ENCODE assay signal across 8 cellular contexts in genomic region chr9:110255417-110256141, GRCh38. TPM values are rescaled to one million over a fixed set of nuclear protein-coding genes. Genes with fewer than 3 reads are reported as not detected.
A peak's percentile ranks its signal among the peaks of the same experiment; 100 is the strongest.
DNase-seq lines count a peak whose midpoint lies in the region; ATAC-seq and TF ChIP-seq lines count a peak whose summit lies in the region.

No MANE protein-coding gene starts in this region.

- no peaks in the 10 kb centered on the region for H3K9me3 Mint-ChIP-seq in type B pancreatic cell

- peaks cover 4% of the 10 kb centered on the region for H3K27me3 Mint-ChIP-seq in type B pancreatic cell

- H3K4me1 Mint-ChIP-seq in type B pancreatic cell (ENCODE audit: unreplicated experiment) = peaks cover 36% of the 10 kb centered on the region

- WGBS in gastroesophageal sphincter (ENCODE audit: low coverage in 1 of 2), 2 donors = 0% methylated on average over 3 of the region's 54 CpGs; no CpG with 5 or more reads in 1 of the 2 donors

- peaks cover 5% of the 10 kb centered on the region for H3K36me3 Mint-ChIP-seq in type B pancreatic cell

- peak overlapping the region; percentile 93 for H3K27ac Mint-ChIP-seq in type B pancreatic cell

- in situ Hi-C loops in ACHN (cut with HindIII; ENCODE audit: low pct_ligation_motif_present, low pct_unique_long_range_greater_than_20kb, low sequenced_read_pairs) = no loop called here

- no peaks in the 10 kb centered on the region for H3K27me3 ChIP-seq in Peyer's patch
- no peaks in the 10 kb centered on the region for H3K27me3 ChIP-seq in gastroesophageal sphincter

- peak overlapping the region; percentile 97 for H3K4me3 Mint-ChIP-seq in type B pancreatic cell

- peak; percentile 22 for ATAC-seq in GM18867 (IDR thresholded peaks at IDR 0.05; ENCODE audit: unreplicated experiment)
- peak; percentile 23 for ATAC-seq in HG03135 (IDR thresholded peaks at IDR 0.05; ENCODE audit: unreplicated experiment)
- peak; percentile 48 for ATAC-seq in gastroesophageal sphincter

- peak overlapping the region; percentile 86 to 98 (median 92) for H3K27ac ChIP-seq in Peyer's patch
- peak overlapping the region; percentile 83 to 94 (median 92) for H3K27ac ChIP-seq in gastroesophageal sphincter

- H3K36me3 ChIP-seq in Peyer's patch (peaks cover 0 to 3% (median 0%) of the 10 kb centered on the region in 3 donors), gastroesophageal sphincter (peaks cover 0 to 6% of the 10 kb centered on the region in 2 donors)

- no peak for TF ChIP-seq EP300 in gastroesophageal sphincter (IDR thresholded peaks at IDR 0.05)

- H3K4me1 ChIP-seq in Peyer's patch = peaks cover 0 to 30% (median 8%) of the 10 kb centered on the region in 4 donors
- peaks cover 0 to 59% (median 7%) of the 10 kb centered on the region in 3 donors for H3K4me1 ChIP-seq in gastroesophageal sphincter

- H3K4me3 ChIP-seq in Peyer's patch (peak overlapping the region; percentile 68 to 98 (median 80)), gastroesophageal sphincter (peak overlapping the region; percentile 85 to 99)

- DNase-seq in ACHN (peak; percentile 49), Peyer's patch (peak; percentile 63 to 86 (median 84)), nucleus accumbens (lab: John Stamatoyannopoulos, UW) (peak in 41 of 56 donors; percentile 5 to 70 (median 40)), type B pancreatic cell (ENCODE audit: extremely low spot score, unreplicated experiment) (peak; percentile 72)
- DNase-seq in activated naive CD4-positive, alpha-beta T cell treated with Interleukin-2 at 50 U/mL for 16 hours = peak; percentile 62

- TF ChIP-seq POLR2A in Peyer's patch (IDR thresholded peaks at IDR 0.05) (peak; percentile 40 to 54), gastroesophageal sphincter (IDR thresholded peaks at IDR 0.05) (peak in 1 of 2 donors; percentile 37)

- no peaks in the 10 kb centered on the region for H3K9me3 ChIP-seq in Peyer's patch
- H3K9me3 ChIP-seq in gastroesophageal sphincter = no peaks in the 10 kb centered on the region

- TF ChIP-seq CTCF in Peyer's patch (IDR thresholded peaks at IDR 0.05) = no peak
- no peak for TF ChIP-seq CTCF in gastroesophageal sphincter (IDR thresholded peaks at IDR 0.05)
- TF ChIP-seq CTCF in type B pancreatic cell (conservative IDR thresholded peaks at IDR 0.05) = no peak

RNA-seq across cellular contexts. Expression of gene TXN, which starts 0.7 kb away (rescaled TPM):
- total RNA-seq in Peyer's patch (100 to 1,000 TPM; 136 to 226 (median 178) TPM), gastroesophageal sphincter (100 to 1,000 TPM; 134 to 276 (median 142) TPM), type B pancreatic cell (ENCODE audit: low replicate concordance) (205 and 415 TPM in 2 replicates)

RNA-seq across cellular contexts. Expression of gene C9orf152, which starts 47.6 kb away (rescaled TPM):
- total RNA-seq in Peyer's patch (10 to 100 TPM in 2 of 4 donors, 1 to 10 TPM in 2; 9.2 to 12.8 (median 10.9) TPM), gastroesophageal sphincter (under 1 TPM in 1 of 4 donors, not detected in 3; 0.17 TPM), type B pancreatic cell (ENCODE audit: low replicate concordance) (0.48 and 2.8 TPM in 2 replicates)

Comparison
In these comparisons a context has a peak if more than half of its experiments do, and no peak if none do; other contexts are left out.
1. Peak in every context shown above with its lines: DNase-seq, ATAC-seq, H3K4me3 ChIP-seq and H3K27ac ChIP-seq.